Comparison of ENCODE assay signal across 30 cellular contexts in genomic region chr16:78175287-78175686, GRCh38.
"Had no signal": no experiment of that assay in that cellular context is flagged by ENCODE, and none has a peak within 500 bp of the region (broad histone marks: within the 10 kb centered on the region; RNA-seq: fewer than 3 reads in every experiment).

No MANE protein-coding gene starts in this region.

- H3K36me3 ChIP-seq: esophagus squamous epithelium, left lung, transverse colon had no signal

- H3K4me1 ChIP-seq: left lung, testis had no signal

- ATAC-seq: left lung; mucosa of descending colon; natural killer cell treated with Interleukin-12 subunit alpha and Interleukin-12 subunit beta and Interleukin-15 and Interleukin-18, amount 100 ng/mL, for 72 hours; right cardiac atrium; WTC11 had no signal

- H3K27ac Mint-ChIP-seq: activated CD4-positive, alpha-beta memory T cell treated with anti-CD3 and anti-CD28 coated beads, Interleukin-2, amount 10 ng/mL, durations not matched to agents 7 days and 5 days; activated CD4-positive, alpha-beta T cell treated with anti-CD3 and anti-CD28 coated beads, Interleukin-2, amount 10 ng/mL, durations not matched to agents 7 days and 5 days; activated naive CD4-positive, alpha-beta T cell treated with anti-CD3 and anti-CD28 coated beads, Interleukin-2, amount 10 ng/mL, durations not matched to agents 7 days and 5 days; activated naive CD8-positive, alpha-beta T cell treated with anti-CD3 and anti-CD28 coated beads, Interleukin-2, amount 10 ng/mL, durations not matched to agents 7 days and 5 days; activated T-cell treated with anti-CD3 and anti-CD28 coated beads, Interleukin-2, amount 50 U/mL, for 24 hours; dendritic cell treated with granulocyte-macrophage colony-stimulating factor and Interleukin-4, amounts not matched to agents 40 ng/mL and 50 ng/mL, for 4 days; endodermal cell; natural killer cell treated with Interleukin-12 subunit alpha and Interleukin-12 subunit beta and Interleukin-15 and Interleukin-18, amount 100 ng/mL, for 72 hours; T-helper 1 cell treated with Interleukin-12 subunit alpha and Interleukin-12 subunit beta and Interleukin-4 antibody, amounts not matched to agents 30 μg/mL and 1 μg/mL, for 36 hours; WTC11 had no signal

- FAIRE-seq: astrocyte, urothelium cell line had no signal

- H3K9me3 ChIP-seq: mucosa of descending colon, testis, transverse colon had no signal

- H3K27me3 Mint-ChIP-seq: activated CD4-positive, alpha-beta memory T cell treated with anti-CD3 and anti-CD28 coated beads, Interleukin-2, amount 10 ng/mL, durations not matched to agents 7 days and 5 days; activated CD4-positive, alpha-beta T cell treated with anti-CD3 and anti-CD28 coated beads, Interleukin-2, amount 10 ng/mL, durations not matched to agents 7 days and 5 days; activated naive CD4-positive, alpha-beta T cell treated with anti-CD3 and anti-CD28 coated beads, Interleukin-2, amount 10 ng/mL, durations not matched to agents 7 days and 5 days; activated naive CD8-positive, alpha-beta T cell treated with anti-CD3 and anti-CD28 coated beads, Interleukin-2, amount 10 ng/mL, durations not matched to agents 7 days and 5 days; activated T-cell treated with anti-CD3 and anti-CD28 coated beads, Interleukin-2, amount 50 U/mL, for 24 hours; central memory CD8-positive, alpha-beta T cell; dendritic cell treated with granulocyte-macrophage colony-stimulating factor and Interleukin-4, amounts not matched to agents 40 ng/mL and 50 ng/mL, for 4 days; natural killer cell treated with Interleukin-12 subunit alpha and Interleukin-12 subunit beta and Interleukin-15 and Interleukin-18, amount 100 ng/mL, for 72 hours had no signal

- H3K4me3 Mint-ChIP-seq: activated CD4-positive, alpha-beta memory T cell treated with anti-CD3 and anti-CD28 coated beads, Interleukin-2, amount 10 ng/mL, durations not matched to agents 7 days and 5 days; activated CD4-positive, alpha-beta T cell treated with anti-CD3 and anti-CD28 coated beads, Interleukin-2, amount 10 ng/mL, durations not matched to agents 7 days and 5 days; activated naive CD4-positive, alpha-beta T cell treated with anti-CD3 and anti-CD28 coated beads, Interleukin-2, amount 10 ng/mL, durations not matched to agents 7 days and 5 days; activated naive CD8-positive, alpha-beta T cell treated with anti-CD3 and anti-CD28 coated beads, Interleukin-2, amount 10 ng/mL, durations not matched to agents 7 days and 5 days; activated T-cell treated with anti-CD3 and anti-CD28 coated beads, Interleukin-2, amount 50 U/mL, for 24 hours; central memory CD8-positive, alpha-beta T cell; dendritic cell treated with granulocyte-macrophage colony-stimulating factor and Interleukin-4, amounts not matched to agents 40 ng/mL and 50 ng/mL, for 4 days; endodermal cell; natural killer cell treated with Interleukin-12 subunit alpha and Interleukin-12 subunit beta and Interleukin-15 and Interleukin-18, amount 100 ng/mL, for 72 hours; T-helper 1 cell treated with Interleukin-12 subunit alpha and Interleukin-12 subunit beta and Interleukin-4 antibody, amounts not matched to agents 30 μg/mL and 1 μg/mL, for 36 hours; WTC11 had no signal

- H3K36me3 Mint-ChIP-seq: activated naive CD4-positive, alpha-beta T cell treated with anti-CD3 and anti-CD28 coated beads, Interleukin-2, amount 10 ng/mL, durations not matched to agents 7 days and 5 days; activated naive CD8-positive, alpha-beta T cell treated with anti-CD3 and anti-CD28 coated beads, Interleukin-2, amount 10 ng/mL, durations not matched to agents 7 days and 5 days; natural killer cell treated with Interleukin-12 subunit alpha and Interleukin-12 subunit beta and Interleukin-15 and Interleukin-18, amount 100 ng/mL, for 72 hours; WTC11 had no signal

- H3K9me3 Mint-ChIP-seq: activated CD4-positive, alpha-beta memory T cell treated with anti-CD3 and anti-CD28 coated beads, Interleukin-2, amount 10 ng/mL, durations not matched to agents 7 days and 5 days; activated CD4-positive, alpha-beta T cell treated with anti-CD3 and anti-CD28 coated beads, Interleukin-2, amount 10 ng/mL, durations not matched to agents 7 days and 5 days; activated naive CD4-positive, alpha-beta T cell treated with anti-CD3 and anti-CD28 coated beads, Interleukin-2, amount 10 ng/mL, durations not matched to agents 7 days and 5 days; activated T-cell treated with anti-CD3 and anti-CD28 coated beads, Interleukin-2, amount 50 U/mL, for 24 hours; central memory CD8-positive, alpha-beta T cell; endodermal cell; natural killer cell treated with Interleukin-12 subunit alpha and Interleukin-12 subunit beta and Interleukin-15 and Interleukin-18, amount 100 ng/mL, for 72 hours; T-helper 1 cell treated with Interleukin-12 subunit alpha and Interleukin-12 subunit beta and Interleukin-4 antibody, amounts not matched to agents 30 μg/mL and 1 μg/mL, for 36 hours; WTC11 had no signal

- H3K27me3 ChIP-seq: esophagus squamous epithelium, left lung, testis, transverse colon had no signal

- H3K4me3 ChIP-seq: esophagus squamous epithelium, left lung, lung, mucosa of descending colon, testis, transverse colon had no signal

- H3K27ac ChIP-seq: esophagus squamous epithelium, left lung, testis, transverse colon had no signal

- H3K4me1 Mint-ChIP-seq: activated CD4-positive, alpha-beta T cell treated with anti-CD3 and anti-CD28 coated beads, Interleukin-2, amount 10 ng/mL, durations not matched to agents 7 days and 5 days; activated naive CD4-positive, alpha-beta T cell treated with anti-CD3 and anti-CD28 coated beads, Interleukin-2, amount 10 ng/mL, durations not matched to agents 7 days and 5 days; activated naive CD8-positive, alpha-beta T cell treated with anti-CD3 and anti-CD28 coated beads, Interleukin-2, amount 10 ng/mL, durations not matched to agents 7 days and 5 days; central memory CD8-positive, alpha-beta T cell had no signal

- DNase-seq: activated CD4-positive, alpha-beta memory T cell treated with anti-CD3 and anti-CD28 coated beads, Interleukin-2, amount 10 ng/mL, durations not matched to agents 7 days and 5 days; activated CD4-positive, alpha-beta T cell treated with anti-CD3 and anti-CD28 coated beads for 1 hour; activated CD4-positive, alpha-beta T cell treated with anti-CD3 and anti-CD28 coated beads, Interleukin-2, amount 10 ng/mL, durations not matched to agents 7 days and 5 days; activated CD8-positive, alpha-beta memory T cell treated with anti-CD3 and anti-CD28 coated beads, Interleukin-2, amount 50 U/mL, for 48 hours; activated gamma-delta T cell; activated naive CD4-positive, alpha-beta T cell treated with anti-CD3 and anti-CD28 coated beads, Interleukin-2, amount 10 ng/mL, durations not matched to agents 7 days and 5 days; activated naive CD8-positive, alpha-beta T cell treated with anti-CD3 and anti-CD28 coated beads, Interleukin-2, amount 10 ng/mL, durations not matched to agents 7 days and 5 days; activated T-cell treated with anti-CD3 and anti-CD28 coated beads, Interleukin-2, amount 50 U/mL, for 24 hours; amniotic stem cell; endodermal cell; esophagus squamous epithelium; foreskin fibroblast; kidney glomerular epithelial cell; left lung; mucosa of descending colon; posterior cingulate gyrus; right cardiac atrium; stimulated activated CD4-positive, alpha-beta T cell treated with anti-CD3 and anti-CD28 coated beads, Interleukin-2, amount 100 ng/mL, for 48 hours; stimulated activated naive CD4-positive, alpha-beta T cell treated with Interleukin-2 at 50 U/mL for 16 hours; T1000; testis; transverse colon had no signal
